ENCODE assay signal across 8 cellular contexts in genomic region chrX:9340619-9341304, GRCh38.
DNase-seq lines count a peak whose midpoint lies in the region; ATAC-seq, FAIRE-seq and TF ChIP-seq lines count a peak whose summit lies in the region.

No MANE protein-coding gene starts in this region.

- no peaks in the 10 kb centered on the region for H4K20me1 ChIP-seq in hepatocyte (ENCODE audit: insufficient read depth, poor library complexity, severe bottlenecking)

- H3K4me3 Mint-ChIP-seq in activated naive CD4-positive, alpha-beta T cell treated with anti-CD3 and anti-CD28 coated beads, Interleukin-2, amount 10 ng/mL, durations not matched to agents 7 days and 5 days = peak overlapping the region; percentile 61
- H3K4me3 Mint-ChIP-seq in stimulated activated effector memory CD8-positive, alpha-beta T cell treated with anti-CD3 and anti-CD28 coated beads, Interleukin-12 subunit alpha, Interleukin-12 subunit beta, amount 100 ng/mL, for 72 hours = peak overlapping the region; percentile 67

- H3K27ac Mint-ChIP-seq in activated naive CD4-positive, alpha-beta T cell treated with anti-CD3 and anti-CD28 coated beads, Interleukin-2, amount 10 ng/mL, durations not matched to agents 7 days and 5 days = peak overlapping the region; percentile 96
- peak overlapping the region; percentile 86 for H3K27ac Mint-ChIP-seq in stimulated activated effector memory CD8-positive, alpha-beta T cell treated with anti-CD3 and anti-CD28 coated beads, Interleukin-12 subunit alpha, Interleukin-12 subunit beta, amount 100 ng/mL, for 72 hours

- no peak overlapping the region for H2AFZ ChIP-seq in hepatocyte

- H3K4me1 Mint-ChIP-seq in activated naive CD4-positive, alpha-beta T cell treated with anti-CD3 and anti-CD28 coated beads, Interleukin-2, amount 10 ng/mL, durations not matched to agents 7 days and 5 days = peaks cover 30% of the 10 kb centered on the region
- peaks cover 43% of the 10 kb centered on the region for H3K4me1 Mint-ChIP-seq in stimulated activated effector memory CD8-positive, alpha-beta T cell treated with anti-CD3 and anti-CD28 coated beads, Interleukin-12 subunit alpha, Interleukin-12 subunit beta, amount 100 ng/mL, for 72 hours

- in situ Hi-C loops in G401 (cut with HindIII; ENCODE audit: low sequenced_read_pairs) = no loop called here

- TF ChIP-seq CTCF in NB4 (IDR thresholded peaks at IDR 0.05; ENCODE audit: low read depth, low read length) (no peak), hepatocyte (IDR thresholded peaks at IDR 0.05; ENCODE audit: poor library complexity) (no peak), D721Med (IDR thresholded peaks at IDR 0.05; ENCODE audit: insufficient read depth, missing control alignments) (no peak)

- DNase-seq in G401 (ENCODE audit: low spot score) (peak; percentile 60), NB4 (ENCODE audit: low read depth) (peak; percentile 92), hepatocyte (ENCODE audit: low spot score) (peak; percentile 21), D721Med (ENCODE audit: insufficient read length, low spot score) (no peak)
- DNase-seq in activated naive CD4-positive, alpha-beta T cell treated with anti-CD3 and anti-CD28 coated beads, Interleukin-2, amount 10 ng/mL, durations not matched to agents 7 days and 5 days = peak; percentile 52
- peak in 1 of 2 donors; percentile 49 for DNase-seq in stimulated activated effector memory CD8-positive, alpha-beta T cell treated with anti-CD3 and anti-CD28 coated beads, Interleukin-12 subunit alpha, Interleukin-12 subunit beta, amount 100 ng/mL, for 72 hours (ENCODE audit: low spot score in 2 of 2)

- ATAC-seq in GM21619 (IDR thresholded peaks at IDR 0.05; ENCODE audit: unreplicated experiment) (peak; percentile 33), HG03135 (IDR thresholded peaks at IDR 0.05; ENCODE audit: unreplicated experiment) (no peak)
- ATAC-seq in stimulated activated effector memory CD8-positive, alpha-beta T cell treated with anti-CD3 and anti-CD28 coated beads, Interleukin-12 subunit alpha, Interleukin-12 subunit beta, amount 100 ng/mL, for 72 hours = peak; percentile 38

- H3K27me3 ChIP-seq in hepatocyte = no peaks in the 10 kb centered on the region

- WGBS in hepatocyte (ENCODE audit: low lambda C conversion rate, missing lambda C conversion rate) = 56% methylated on average over 15 of the region's 15 CpGs

- H3K4me2 ChIP-seq in hepatocyte = peak overlapping the region; percentile 41

- no peaks in the 10 kb centered on the region for H3K36me3 Mint-ChIP-seq in activated naive CD4-positive, alpha-beta T cell treated with anti-CD3 and anti-CD28 coated beads, Interleukin-2, amount 10 ng/mL, durations not matched to agents 7 days and 5 days
- H3K36me3 Mint-ChIP-seq in stimulated activated effector memory CD8-positive, alpha-beta T cell treated with anti-CD3 and anti-CD28 coated beads, Interleukin-12 subunit alpha, Interleukin-12 subunit beta, amount 100 ng/mL, for 72 hours = no peaks in the 10 kb centered on the region

- no peaks in the 10 kb centered on the region for H3K9me2 ChIP-seq in hepatocyte (replicated peaks; ENCODE audit: insufficient read depth)

- no peaks in the 10 kb centered on the region for H3K9me3 Mint-ChIP-seq in activated naive CD4-positive, alpha-beta T cell treated with anti-CD3 and anti-CD28 coated beads, Interleukin-2, amount 10 ng/mL, durations not matched to agents 7 days and 5 days
- H3K9me3 Mint-ChIP-seq in stimulated activated effector memory CD8-positive, alpha-beta T cell treated with anti-CD3 and anti-CD28 coated beads, Interleukin-12 subunit alpha, Interleukin-12 subunit beta, amount 100 ng/mL, for 72 hours = no peaks in the 10 kb centered on the region

- H3K4me1 ChIP-seq in hepatocyte (ENCODE audit: insufficient read depth) = peaks cover 10% of the 10 kb centered on the region

- no peaks in the 10 kb centered on the region for H3K36me3 ChIP-seq in hepatocyte (replicated peaks; ENCODE audit: insufficient read depth, low read depth)

- CTCF ChIA-PET in activated naive CD4-positive, alpha-beta T cell treated with anti-CD3 and anti-CD28 coated beads, Interleukin-2, amount 10 ng/mL, durations not matched to agents 7 days and 5 days (lab: Charles Lee) = interaction anchor here (1.6 kb wide), 1 partner anchor 11 kb away, joined by 6 read pairs; no protein-coding TSS in a partner anchor

- H3K27ac ChIP-seq in hepatocyte = peak overlapping the region; percentile 53

- no peak for FAIRE-seq in D721Med (lab: Jason Lieb, UNC)

- no peaks in the 10 kb centered on the region for H3K9me3 ChIP-seq in hepatocyte (ENCODE audit: low read depth)

- no peaks in the 10 kb centered on the region for H3K79me2 ChIP-seq in hepatocyte

- peaks cover 5% of the 10 kb centered on the region for H3K27me3 Mint-ChIP-seq in activated naive CD4-positive, alpha-beta T cell treated with anti-CD3 and anti-CD28 coated beads, Interleukin-2, amount 10 ng/mL, durations not matched to agents 7 days and 5 days

- TF ChIP-seq POLR2A in NB4 (IDR thresholded peaks at IDR 0.05; ENCODE audit: extremely low read depth, insufficient read length) = peak; percentile 31

- H3K4me3 ChIP-seq in NB4 (ENCODE audit: low read depth, low read length) = peak overlapping the region; percentile 53
- H3K4me3 ChIP-seq in hepatocyte = no peak overlapping the region
